ENCODE assay signal across 35 cellular contexts in the genomic region with DNA sequence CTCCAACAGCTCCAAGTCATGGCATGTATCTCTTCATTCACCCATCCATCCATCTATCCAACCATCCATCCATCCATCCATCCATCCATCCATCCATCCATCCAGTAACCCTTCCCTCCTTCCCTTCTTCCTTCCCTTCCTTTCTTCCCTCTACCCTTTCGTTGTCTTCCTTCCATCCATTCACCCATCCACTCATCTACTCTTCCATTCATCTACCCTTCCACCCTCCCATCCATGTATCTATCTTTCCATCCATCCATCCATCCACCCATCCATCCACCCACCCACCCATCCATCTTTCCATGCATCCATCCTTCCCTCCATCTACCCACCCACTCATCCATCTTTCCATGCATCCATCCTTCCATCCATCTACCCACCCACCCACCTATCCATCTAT. TPM values are rescaled to one million over a fixed set of nuclear protein-coding genes. Genes with fewer than 3 reads are reported as not detected.
DNase-seq lines count a peak whose midpoint lies in the region; ATAC-seq, FAIRE-seq and TF ChIP-seq lines count a peak whose summit lies in the region.
"Had no signal": no experiment of that assay in that cellular context is flagged by ENCODE, and none has a peak within 500 bp of the region (broad histone marks: within the 10 kb centered on the region; RNA-seq: fewer than 3 reads in every experiment).

No MANE protein-coding gene starts in this region.

- no TSS peak for BruUV-seq in K562 (replicated peaks; lab: Mats Ljungman, UMichigan)

- DNase-seq in K562 (ENCODE audit: extremely low read depth in 1 of 4, low spot score in 3 of 4) (no peak), urothelium cell line (ENCODE audit: low spot score) (no peak), NCI-H524 (lab: John Stamatoyannopoulos, UW) (no peak)
- DNase-seq in stimulated activated effector memory CD8-positive, alpha-beta T cell treated with anti-CD3 and anti-CD28 coated beads, Interleukin-12 subunit alpha, Interleukin-12 subunit beta, amount 100 ng/mL, for 72 hours (ENCODE audit: low spot score in 2 of 2): no peak
- DNase-seq: 8988T; ACHN; AML-193; BE2C; C1 segment of cervical spinal cord; Caco-2; Calu3; CD4-positive, alpha-beta memory T cell; CD4-positive, alpha-beta T cell; CD4-positive, CD25-positive, alpha-beta regulatory T cell; CD8-positive, alpha-beta memory T cell; CD8-positive, alpha-beta T cell; COR-L47; DMS 273 treated with DMSO at 0.1 percent for 48 hours; DMS153; DMS53; DMS79; DMS79 treated with DMSO at 0.1 percent for 48 hours; DND-41; EL had no signal

- H3K4me2 ChIP-seq in K562 (ENCODE audit: insufficient read depth, low read length): no peak overlapping the region
- H3K4me2 ChIP-seq: A549; BLaER1; BLaER1 treated with 17β-estradiol and CSF1 and Interleukin-3, amounts not matched to agents 10 nM and 100 nM had no signal

- H3K27ac Mint-ChIP-seq in stimulated activated effector memory CD8-positive, alpha-beta T cell treated with anti-CD3 and anti-CD28 coated beads, Interleukin-12 subunit alpha, Interleukin-12 subunit beta, amount 100 ng/mL, for 72 hours: no peak overlapping the region
- H3K27ac Mint-ChIP-seq: B cell; CD14-positive monocyte; CD4-positive, alpha-beta memory T cell; CD4-positive, alpha-beta T cell; CD4-positive, CD25-positive, alpha-beta regulatory T cell; CD8-positive, alpha-beta memory T cell; CD8-positive, alpha-beta T cell had no signal

- CTCF ChIA-PET in HEK293 (lab: Yijun Ruan, JAX) (interaction anchor here (0.6 to 0.8 kb wide), 2 partner anchors 12 to 594 kb away, joined by 3 read pairs; no protein-coding TSS in a partner anchor), K562 (lab: Yijun Ruan, JAX; ENCODE audit: low intra/inter-chr PET ratio) (no interaction called here)

- no peaks in the 10 kb centered on the region for H3K9me3 ChIP-seq in HEK293 (ENCODE audit: control insufficient read depth, insufficient read depth, low read depth, low read length)
- no peaks in the 10 kb centered on the region for H3K9me3 ChIP-seq in K562 (replicated peaks; ENCODE audit: control insufficient read depth, insufficient read depth, low read depth, low read length)
- H3K9me3 ChIP-seq: A549, BE2C, Caco-2 had no signal

- H3K36me3 ChIP-seq in HEK293 (ENCODE audit: control insufficient read depth in 2 of 2, insufficient read depth in 1 of 2, low read length in 2 of 2) (no peaks in the 10 kb centered on the region), K562 (ENCODE audit: control insufficient read depth, insufficient read depth, low read length) (no peaks in the 10 kb centered on the region)
- H3K36me3 ChIP-seq: BE2C; BLaER1; BLaER1 treated with 17β-estradiol and CSF1 and Interleukin-3, amounts not matched to agents 10 nM and 100 nM had no signal

- FAIRE-seq in K562 (lab: Jason Lieb, UNC): no peak
- peak; percentile 65 for FAIRE-seq in urothelium cell line (lab: Jason Lieb, UNC)
- FAIRE-seq: A204.1, D721Med had no signal

- H3K9me3 Mint-ChIP-seq in stimulated activated effector memory CD8-positive, alpha-beta T cell treated with anti-CD3 and anti-CD28 coated beads, Interleukin-12 subunit alpha, Interleukin-12 subunit beta, amount 100 ng/mL, for 72 hours: no peaks in the 10 kb centered on the region
- H3K9me3 Mint-ChIP-seq: CD4-positive, alpha-beta T cell; CD8-positive, alpha-beta T cell had no signal

- H3K4me1 ChIP-seq in HEK293 (ENCODE audit: control insufficient read depth, insufficient read depth, low read length): no peaks in the 10 kb centered on the region
- H3K4me1 ChIP-seq in K562 (replicated peaks in 1 of 2; ENCODE audit: control insufficient read depth in 2 of 2, insufficient read depth in 2 of 2, low read length in 2 of 2): no peaks in the 10 kb centered on the region
- H3K4me1 ChIP-seq: A549, BE2C, Caco-2 had no signal

- H3K9me1 ChIP-seq in K562 (ENCODE audit: control insufficient read depth, insufficient read depth, low read length): no peaks in the 10 kb centered on the region

- no peaks in the 10 kb centered on the region for H3K4me1 Mint-ChIP-seq in stimulated activated effector memory CD8-positive, alpha-beta T cell treated with anti-CD3 and anti-CD28 coated beads, Interleukin-12 subunit alpha, Interleukin-12 subunit beta, amount 100 ng/mL, for 72 hours
- H3K4me1 Mint-ChIP-seq: B cell; CD14-positive monocyte; CD4-positive, alpha-beta memory T cell; CD4-positive, CD25-positive, alpha-beta regulatory T cell; CD8-positive, alpha-beta memory T cell had no signal

- TF ChIP-seq POLR2A in K562 (conservative IDR thresholded peaks at IDR 0.05): no peak

- ATAC-seq in K562 (no peak), HG03097 (IDR thresholded peaks at IDR 0.05; ENCODE audit: low FRiP score, unreplicated experiment) (no peak)
- no peak for ATAC-seq in stimulated activated effector memory CD8-positive, alpha-beta T cell treated with anti-CD3 and anti-CD28 coated beads, Interleukin-12 subunit alpha, Interleukin-12 subunit beta, amount 100 ng/mL, for 72 hours
- ATAC-seq: A549; CD8-positive, alpha-beta T cell had no signal

- POLR2A ChIA-PET in HEK293 (lab: Yijun Ruan, JAX): no interaction called here
- POLR2A ChIA-PET in K562 (lab: Yijun Ruan, JAX): no interaction called here

- WGBS in K562 (ENCODE audit: insufficient coverage, low coverage, missing lambda C conversion rate): 0% methylated on average over 1 of the region's 1 CpG

- H4K20me1 ChIP-seq in K562 (replicated peaks; ENCODE audit: control insufficient read depth, insufficient read depth, low read length): no peaks in the 10 kb centered on the region
- H4K20me1 ChIP-seq: BLaER1; BLaER1 treated with 17β-estradiol and CSF1 and Interleukin-3, amounts not matched to agents 10 nM and 100 nM had no signal

- H2AFZ ChIP-seq in K562 (ENCODE audit: low read depth, low read length): no peak overlapping the region

- in situ Hi-C loops in K562 (cut with MboI): no loop called here

- H3K79me2 ChIP-seq in K562 (ENCODE audit: control insufficient read depth, insufficient read depth, low read length): no peaks in the 10 kb centered on the region

- TF ChIP-seq RAD21 in K562 (CRISPR knock-in tag; conservative IDR thresholded peaks at IDR 0.05 in 1 of 2, IDR thresholded peaks at IDR 0.05 in 1 of 2): no peak

- peaks cover 10 to 11% of the 10 kb centered on the region in 2 experiments; a peak in 3 of 5 replicates for H3K27me3 ChIP-seq in K562 (ENCODE audit: control insufficient read depth in 2 of 2, insufficient read depth in 2 of 2, low read length in 2 of 2)
- H3K27me3 ChIP-seq: BLaER1; BLaER1 treated with 17β-estradiol and CSF1 and Interleukin-3, amounts not matched to agents 10 nM and 100 nM had no signal

- H3K4me3 Mint-ChIP-seq in stimulated activated effector memory CD8-positive, alpha-beta T cell treated with anti-CD3 and anti-CD28 coated beads, Interleukin-12 subunit alpha, Interleukin-12 subunit beta, amount 100 ng/mL, for 72 hours: no peak overlapping the region
- H3K4me3 Mint-ChIP-seq: B cell; CD14-positive monocyte; CD4-positive, alpha-beta memory T cell; CD4-positive, alpha-beta T cell; CD4-positive, CD25-positive, alpha-beta regulatory T cell; CD8-positive, alpha-beta memory T cell; CD8-positive, alpha-beta T cell had no signal

- intact Hi-C loops in K562 (cut with micrococcal nuclease): no loop called here

- H3K36me3 Mint-ChIP-seq in stimulated activated effector memory CD8-positive, alpha-beta T cell treated with anti-CD3 and anti-CD28 coated beads, Interleukin-12 subunit alpha, Interleukin-12 subunit beta, amount 100 ng/mL, for 72 hours: no peaks in the 10 kb centered on the region
- H3K36me3 Mint-ChIP-seq: CD14-positive monocyte; CD4-positive, alpha-beta memory T cell; CD4-positive, CD25-positive, alpha-beta regulatory T cell; CD8-positive, alpha-beta memory T cell; CD8-positive, alpha-beta T cell had no signal

- no peak overlapping the region for H3K9ac ChIP-seq in K562 (ENCODE audit: insufficient read depth in 1 of 2, low read depth in 2 of 2, low read length in 2 of 2)
- H3K9ac ChIP-seq: BLaER1; BLaER1 treated with 17β-estradiol and CSF1 and Interleukin-3, amounts not matched to agents 10 nM and 100 nM had no signal

- no peak overlapping the region for H3K4me3 ChIP-seq in HEK293 (ENCODE audit: low read depth, low read length)
- H3K4me3 ChIP-seq in K562: no peak overlapping the region
- H3K4me3 ChIP-seq: A549; BLaER1; BLaER1 treated with 17β-estradiol and CSF1 and Interleukin-3, amounts not matched to agents 10 nM and 100 nM had no signal

- no peak overlapping the region for H3K27ac ChIP-seq in HEK293 (ENCODE audit: extremely low read depth, low read depth, low read length)
- H3K27ac ChIP-seq in K562 (ENCODE audit: extremely low read depth, low read depth, low read length): no peak overlapping the region
- H3K27ac ChIP-seq: 22Rv1; A549; BLaER1; BLaER1 treated with 17β-estradiol and CSF1 and Interleukin-3, amounts not matched to agents 10 nM and 100 nM; C4-2B had no signal

- TF ChIP-seq EP300 in K562 (IDR thresholded peaks at IDR 0.05; ENCODE audit: low read length): no peak

- TF ChIP-seq CTCF in HEK293 (tag by site-specific recombination; IDR thresholded peaks at IDR 0.05): no peak
- no peak for TF ChIP-seq CTCF in K562 (IDR thresholded peaks at IDR 0.05 in 2 of 3, conservative IDR thresholded peaks at IDR 0.05 in 1 of 3; ENCODE audit: insufficient read depth in 2 of 3, low read depth in 1 of 3, low read length in 3 of 3)

TF ChIP-seq in HEK293, 187 proteins besides CTCF, POLR2A, EP300 and RAD21 (continues in another document):
- TF ChIP-seq ZFP69B (tag by site-specific recombination; IDR thresholded peaks at IDR 0.05): no peak
- TF ChIP-seq EGR2 (tag by site-specific recombination; IDR thresholded peaks at IDR 0.05; ENCODE audit: low read depth): peak; percentile 38; the same call in 1 of the 2 replicates

TF ChIP-seq in K562, 482 proteins besides CTCF, POLR2A, EP300 and RAD21 (continues in another document):
- TF ChIP-seq ELF4 (CRISPR knock-in tag; IDR thresholded peaks at IDR 0.05): 0 out of 2 replicates have a peak, but pooled peaks have one; percentile 34

RNA-seq across cellular contexts. Expression of a gene that starts 53.2 kb away (rescaled TPM):
- 15.2 and 18.4 TPM in 2 replicates for total RNA-seq in K562 (2011; cell fraction: chromatin; rRNA removed; ENCODE audit: low replicate concordance)
- total RNA-seq in K562 (2011; cell fraction: nucleolus; rRNA removed): 13.4 and 17.0 TPM in 2 replicates
- total RNA-seq in K562 (2011; cell fraction: nucleoplasm; rRNA removed): 11.4 and 15.2 TPM in 2 replicates
- total RNA-seq in K562 (2014; rRNA removed): 35.4 and 50.9 TPM in 2 replicates
- 9.1 and 10.1 TPM in 2 replicates for total RNA-seq in K562 (2014; rRNA removed; fragmentation: Illumina TruSeq; extraction: Trizol)
- 8.3 and 8.6 TPM in 2 replicates for total RNA-seq in K562 (2015; rRNA removed; fragmentation: Illumina TruSeq; extraction: Trizol)
- 13.4 and 13.8 TPM in 2 replicates for total RNA-seq in K562 (2021)
- polyA plus RNA-seq in K562 (2011; rRNA removed): 5.9 and 11.2 TPM in 2 replicates
- 12.2 and 43.9 TPM in 2 replicates for polyA plus RNA-seq in K562 (2011; cell fraction: cytosol; rRNA removed)
- 6.3 and 22.4 TPM in 2 replicates for polyA plus RNA-seq in K562 (2011; cell fraction: nucleus; rRNA removed)
- 7.1 and 10.5 TPM in 2 replicates for polyA plus RNA-seq in K562 (2012)
- 7.1 and 7.4 TPM in 2 replicates for polyA plus RNA-seq in K562 (2014; fragmentation: Illumina TruSeq; extraction: Trizol)
- polyA plus RNA-seq in K562 (2014; fragmentation: Nextera tagmentation; extraction: Ambion mirVana): 1 to 10 TPM; 3.0 to 4.0 TPM
- polyA plus RNA-seq in K562 (2014; rRNA removed): 15.2 and 16.3 TPM in 2 replicates
- polyA minus RNA-seq in K562 (2011; rRNA and poly(A)+ RNA removed): 14.2 and 15.8 TPM in 2 replicates
- polyA minus RNA-seq in K562 (2011; cell fraction: cytosol; rRNA and poly(A)+ RNA removed): 12.2 and 17.8 TPM in 2 replicates
- polyA minus RNA-seq in K562 (2011; cell fraction: nucleus; rRNA and poly(A)+ RNA removed): 2.6 and 12.0 TPM in 2 replicates
